11 cellular contexts compared by ENCODE assay signal in the genomic region with DNA sequence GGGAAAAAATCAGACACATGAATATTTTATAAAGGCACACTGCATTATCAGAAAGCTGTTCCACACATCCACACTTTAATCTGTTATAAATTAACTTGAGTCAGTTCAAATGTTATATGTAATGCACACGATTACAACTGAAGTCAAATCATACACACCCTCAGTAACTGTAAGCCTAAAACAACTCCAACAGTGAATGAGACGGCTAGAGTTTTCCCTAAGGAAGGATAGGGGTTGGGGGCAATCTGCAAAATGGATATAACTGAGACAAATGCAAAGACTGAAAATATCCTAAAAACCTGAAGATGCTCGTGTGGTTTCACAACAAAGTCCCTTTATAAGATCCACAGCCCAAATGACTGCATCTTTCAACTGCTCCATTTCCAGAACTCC.
DNase-seq lines count a peak whose midpoint lies in the region; ATAC-seq and TF ChIP-seq lines count a peak whose summit lies in the region.
"Had no signal": no experiment of that assay in that cellular context is flagged by ENCODE, and none has a peak within 500 bp of the region (broad histone marks: within the 10 kb centered on the region; RNA-seq: fewer than 3 reads in every experiment).

No MANE protein-coding gene starts in this region.

- peaks cover 9% of the 10 kb centered on the region for H3K27me3 Mint-ChIP-seq in glutamatergic neuron (ENCODE audit: unreplicated experiment)

- H3K27ac ChIP-seq in HEK293 (ENCODE audit: extremely low read depth, low read depth, low read length) (no peak overlapping the region), VCaP (peak overlapping the region; percentile 94; the same call in 1 of the 2 replicates), stomach (peak overlapping the region in 4 of 5 donors; percentile 79 to 88 (median 87))

- 23 to 40% (median 28%) methylated on average over 3 of the region's 3 CpGs for WGBS in stomach, 5 donors

- ATAC-seq in HG03342 (IDR thresholded peaks at IDR 0.05; ENCODE audit: unreplicated experiment) = no peak
- no peak for ATAC-seq in GM19452 (IDR thresholded peaks at IDR 0.05; ENCODE audit: unreplicated experiment)

- H3K4me3 ChIP-seq in HEK293 (ENCODE audit: low read depth, low read length) = peak overlapping the region; percentile 42; the same call in 1 of the 2 replicates
- H3K4me3 ChIP-seq in stomach = no peak overlapping the region
- H3K4me3 ChIP-seq: GM12878 had no signal

- no peaks in the 10 kb centered on the region for H3K27me3 ChIP-seq in stomach

- CTCF ChIA-PET in HEK293 (lab: Yijun Ruan, JAX) = no interaction called here

- H3K4me1 Mint-ChIP-seq in glutamatergic neuron (ENCODE audit: low read depth, unreplicated experiment) = peaks cover 36% of the 10 kb centered on the region

- no peaks in the 10 kb centered on the region for H3K36me3 ChIP-seq in HEK293 (ENCODE audit: control insufficient read depth in 2 of 2, insufficient read depth in 1 of 2, low read length in 2 of 2)
- H3K36me3 ChIP-seq in stomach = no peaks in the 10 kb centered on the region

- POLR2A ChIA-PET in HEK293 (lab: Yijun Ruan, JAX) = interaction anchor here (0.9 to 1.4 kb wide), 2 partner anchors 13 to 22 kb away, joined by 4 to 6 read pairs; no protein-coding TSS in a partner anchor

- no peaks in the 10 kb centered on the region for H3K36me3 Mint-ChIP-seq in glutamatergic neuron (ENCODE audit: unreplicated experiment)

- DNase-seq in glutamatergic neuron (no peak), stomach (no peak), AG08395 (ENCODE audit: low spot score) (no peak), NCI-H82 treated with DMSO at 0.1 percent for 48 hours (lab: John Stamatoyannopoulos, UW; ENCODE audit: unreplicated experiment) (no peak)
- DNase-seq: activated naive CD4-positive, alpha-beta T cell treated with Interleukin-2 at 50 U/mL for 16 hours; NCI-H510A had no signal

- intact Hi-C loops in stomach (cut with DNase I; ENCODE audit: low total_unique reads) = no loop called here

- H3K4me1 ChIP-seq in HEK293 (ENCODE audit: control insufficient read depth, insufficient read depth, low read length) (peaks cover 10% of the 10 kb centered on the region; the same call in 1 of the 2 replicates), stomach (peaks cover 0 to 39% (median 20%) of the 10 kb centered on the region in 4 donors)

- no peak overlapping the region for H3K27ac Mint-ChIP-seq in glutamatergic neuron (ENCODE audit: unreplicated experiment)

- H3K4me3 Mint-ChIP-seq in glutamatergic neuron (ENCODE audit: unreplicated experiment) = peak overlapping the region; percentile 30

- peaks cover 11% of the 10 kb centered on the region for H3K9me3 Mint-ChIP-seq in glutamatergic neuron (ENCODE audit: unreplicated experiment)

- H3K9me3 ChIP-seq in HEK293 (ENCODE audit: control insufficient read depth, insufficient read depth, low read depth, low read length) = no peaks in the 10 kb centered on the region
- no peaks in the 10 kb centered on the region for H3K9me3 ChIP-seq in stomach

- no peak for TF ChIP-seq EP300 in stomach (IDR thresholded peaks at IDR 0.05)

- no peak for TF ChIP-seq CTCF in HEK293 (tag by site-specific recombination; IDR thresholded peaks at IDR 0.05)
- no peak for TF ChIP-seq CTCF in VCaP (conservative IDR thresholded peaks at IDR 0.05)
- TF ChIP-seq CTCF in glutamatergic neuron (IDR thresholded peaks at IDR 0.05; ENCODE audit: partially characterized antibody, unreplicated experiment) = no peak
- TF ChIP-seq CTCF in stomach (IDR thresholded peaks at IDR 0.05) = no peak

- no peak for TF ChIP-seq POLR2A in stomach (IDR thresholded peaks at IDR 0.05)

TF ChIP-seq in HEK293, 187 proteins besides CTCF, POLR2A, EP300 and RAD21:
- TF ChIP-seq ZNF529 (tag by site-specific recombination; IDR thresholded peaks at IDR 0.05; ENCODE audit: insufficient replicate concordance) (no peak), KLF7 (tag by site-specific recombination; IDR thresholded peaks at IDR 0.05; ENCODE audit: borderline replicate concordance) (no peak), ZNF202 (tag by site-specific recombination; IDR thresholded peaks at IDR 0.05; ENCODE audit: borderline replicate concordance) (no peak), ZNF664 (tag by site-specific recombination; IDR thresholded peaks at IDR 0.05) (no peak), ZBTB20 (tag by site-specific recombination; IDR thresholded peaks at IDR 0.05) (no peak), ZNF670 (tag by site-specific recombination; IDR thresholded peaks at IDR 0.05; ENCODE audit: low read depth) (no peak), ZNF23 (tag by site-specific recombination; IDR thresholded peaks at IDR 0.05; ENCODE audit: borderline replicate concordance) (no peak), ZBTB7A (tag by site-specific recombination; IDR thresholded peaks at IDR 0.05; ENCODE audit: low read depth) (no peak), HOXA7 (CRISPR knock-in tag; IDR thresholded peaks at IDR 0.05; ENCODE audit: borderline replicate concordance) (no peak), ZSCAN4 (tag by site-specific recombination; IDR thresholded peaks at IDR 0.05) (no peak)
- TF ChIP-seq, protein P1, sequence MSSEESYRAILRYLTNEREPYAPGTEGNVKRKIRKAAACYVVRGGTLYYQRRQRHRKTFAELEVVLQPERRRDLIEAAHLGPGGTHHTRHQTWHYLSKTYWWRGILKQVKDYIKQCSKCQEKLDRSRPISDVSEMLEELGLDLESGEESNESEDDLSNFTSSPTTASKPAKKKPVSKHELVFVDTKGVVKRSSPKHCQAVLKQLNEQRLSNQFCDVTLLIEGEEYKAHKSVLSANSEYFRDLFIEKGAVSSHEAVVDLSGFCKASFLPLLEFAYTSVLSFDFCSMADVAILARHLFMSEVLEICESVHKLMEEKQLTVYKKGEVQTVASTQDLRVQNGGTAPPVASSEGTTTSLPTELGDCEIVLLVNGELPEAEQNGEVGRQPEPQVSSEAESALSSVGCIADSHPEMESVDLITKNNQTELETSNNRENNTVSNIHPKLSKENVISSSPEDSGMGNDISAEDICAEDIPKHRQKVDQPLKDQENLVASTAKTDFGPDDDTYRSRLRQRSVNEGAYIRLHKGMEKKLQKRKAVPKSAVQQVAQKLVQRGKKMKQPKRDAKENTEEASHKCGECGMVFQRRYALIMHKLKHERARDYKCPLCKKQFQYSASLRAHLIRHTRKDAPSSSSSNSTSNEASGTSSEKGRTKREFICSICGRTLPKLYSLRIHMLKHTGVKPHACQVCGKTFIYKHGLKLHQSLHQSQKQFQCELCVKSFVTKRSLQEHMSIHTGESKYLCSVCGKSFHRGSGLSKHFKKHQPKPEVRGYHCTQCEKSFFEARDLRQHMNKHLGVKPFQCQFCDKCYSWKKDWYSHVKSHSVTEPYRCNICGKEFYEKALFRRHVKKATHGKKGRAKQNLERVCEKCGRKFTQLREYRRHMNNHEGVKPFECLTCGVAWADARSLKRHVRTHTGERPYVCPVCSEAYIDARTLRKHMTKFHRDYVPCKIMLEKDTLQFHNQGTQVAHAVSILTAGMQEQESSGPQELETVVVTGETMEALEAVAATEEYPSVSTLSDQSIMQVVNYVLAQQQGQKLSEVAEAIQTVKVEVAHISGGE (tag by site-specific recombination; conservative IDR thresholded peaks at IDR 0.05; ENCODE audit: low read depth) = no peak
- TF ChIP-seq, protein P2, sequence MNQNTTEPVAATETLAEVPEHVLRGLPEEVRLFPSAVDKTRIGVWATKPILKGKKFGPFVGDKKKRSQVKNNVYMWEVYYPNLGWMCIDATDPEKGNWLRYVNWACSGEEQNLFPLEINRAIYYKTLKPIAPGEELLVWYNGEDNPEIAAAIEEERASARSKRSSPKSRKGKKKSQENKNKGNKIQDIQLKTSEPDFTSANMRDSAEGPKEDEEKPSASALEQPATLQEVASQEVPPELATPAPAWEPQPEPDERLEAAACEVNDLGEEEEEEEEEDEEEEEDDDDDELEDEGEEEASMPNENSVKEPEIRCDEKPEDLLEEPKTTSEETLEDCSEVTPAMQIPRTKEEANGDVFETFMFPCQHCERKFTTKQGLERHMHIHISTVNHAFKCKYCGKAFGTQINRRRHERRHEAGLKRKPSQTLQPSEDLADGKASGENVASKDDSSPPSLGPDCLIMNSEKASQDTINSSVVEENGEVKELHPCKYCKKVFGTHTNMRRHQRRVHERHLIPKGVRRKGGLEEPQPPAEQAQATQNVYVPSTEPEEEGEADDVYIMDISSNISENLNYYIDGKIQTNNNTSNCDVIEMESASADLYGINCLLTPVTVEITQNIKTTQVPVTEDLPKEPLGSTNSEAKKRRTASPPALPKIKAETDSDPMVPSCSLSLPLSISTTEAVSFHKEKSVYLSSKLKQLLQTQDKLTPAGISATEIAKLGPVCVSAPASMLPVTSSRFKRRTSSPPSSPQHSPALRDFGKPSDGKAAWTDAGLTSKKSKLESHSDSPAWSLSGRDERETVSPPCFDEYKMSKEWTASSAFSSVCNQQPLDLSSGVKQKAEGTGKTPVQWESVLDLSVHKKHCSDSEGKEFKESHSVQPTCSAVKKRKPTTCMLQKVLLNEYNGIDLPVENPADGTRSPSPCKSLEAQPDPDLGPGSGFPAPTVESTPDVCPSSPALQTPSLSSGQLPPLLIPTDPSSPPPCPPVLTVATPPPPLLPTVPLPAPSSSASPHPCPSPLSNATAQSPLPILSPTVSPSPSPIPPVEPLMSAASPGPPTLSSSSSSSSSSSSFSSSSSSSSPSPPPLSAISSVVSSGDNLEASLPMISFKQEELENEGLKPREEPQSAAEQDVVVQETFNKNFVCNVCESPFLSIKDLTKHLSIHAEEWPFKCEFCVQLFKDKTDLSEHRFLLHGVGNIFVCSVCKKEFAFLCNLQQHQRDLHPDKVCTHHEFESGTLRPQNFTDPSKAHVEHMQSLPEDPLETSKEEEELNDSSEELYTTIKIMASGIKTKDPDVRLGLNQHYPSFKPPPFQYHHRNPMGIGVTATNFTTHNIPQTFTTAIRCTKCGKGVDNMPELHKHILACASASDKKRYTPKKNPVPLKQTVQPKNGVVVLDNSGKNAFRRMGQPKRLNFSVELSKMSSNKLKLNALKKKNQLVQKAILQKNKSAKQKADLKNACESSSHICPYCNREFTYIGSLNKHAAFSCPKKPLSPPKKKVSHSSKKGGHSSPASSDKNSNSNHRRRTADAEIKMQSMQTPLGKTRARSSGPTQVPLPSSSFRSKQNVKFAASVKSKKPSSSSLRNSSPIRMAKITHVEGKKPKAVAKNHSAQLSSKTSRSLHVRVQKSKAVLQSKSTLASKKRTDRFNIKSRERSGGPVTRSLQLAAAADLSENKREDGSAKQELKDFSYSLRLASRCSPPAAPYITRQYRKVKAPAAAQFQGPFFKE (tag by site-specific recombination; IDR thresholded peaks at IDR 0.05; ENCODE audit: borderline replicate concordance) = no peak
